ENCODE assay signal across 8 cellular contexts in the genomic region with DNA sequence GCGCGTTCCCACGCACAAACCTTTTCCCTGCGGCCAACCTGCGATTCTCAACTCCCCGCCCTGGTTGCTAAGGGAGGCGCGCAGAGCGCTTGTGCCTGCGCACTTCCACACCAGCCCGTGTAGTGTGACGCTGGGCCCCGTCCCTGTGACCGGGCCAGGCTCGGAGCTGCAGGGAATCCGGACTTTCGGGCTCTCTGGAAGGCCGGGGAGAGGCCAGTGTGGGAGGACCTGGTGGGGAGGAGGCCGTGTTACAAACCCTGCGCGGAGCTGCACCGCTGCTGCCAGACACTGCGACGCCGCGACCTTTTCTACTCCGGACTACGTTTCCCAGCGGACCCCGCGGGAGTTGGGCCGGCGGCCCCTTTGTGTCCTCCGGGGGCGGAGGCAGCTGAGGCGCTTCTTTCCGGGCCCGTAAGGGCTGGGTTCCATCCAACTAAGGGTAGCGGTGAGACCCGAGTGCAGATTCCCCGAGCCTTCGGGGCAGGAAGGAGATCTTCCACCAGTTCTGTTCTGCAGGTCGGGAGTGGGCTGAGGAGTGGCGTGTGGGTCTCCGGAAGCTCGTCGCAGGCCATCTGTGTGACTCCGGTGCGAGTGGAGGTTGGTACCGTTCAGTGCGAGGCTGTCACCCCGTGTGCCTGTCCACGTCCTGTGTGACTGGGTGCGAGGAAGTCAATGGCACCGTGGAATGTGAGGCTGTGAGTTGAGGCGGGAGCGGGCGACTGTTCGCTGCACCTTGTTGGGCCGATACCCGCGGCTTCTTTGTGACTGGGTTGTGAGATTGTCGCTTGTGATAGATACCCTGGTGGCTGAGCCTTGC. TPM values are rescaled to one million over a fixed set of nuclear protein-coding genes. Genes with fewer than 3 reads are reported as not detected.
DNase-seq lines count a peak whose midpoint lies in the region; ATAC-seq, FAIRE-seq and TF ChIP-seq lines count a peak whose summit lies in the region.

A gene (plus strand): TSS at position 396 of the 817 bp plus-strand sequence. CDS start 999 bp downstream, outside the sequence.

- WGBS in A549 (ENCODE audit: missing lambda C conversion rate): 8% methylated on average over 46 of the region's 63 CpGs
- under 1% methylated on average over 21 of the region's 63 CpGs for WGBS in right lobe of liver (ENCODE audit: insufficient coverage, low coverage, low lambda C conversion rate, missing lambda C conversion rate)

- ATAC-seq in A549 (peak; percentile 82 to 87), GM18868 (IDR thresholded peaks at IDR 0.05; ENCODE audit: unreplicated experiment) (peak; percentile 66), HG03159 (IDR thresholded peaks at IDR 0.05; ENCODE audit: unreplicated experiment) (peak; percentile 59), right lobe of liver (peak; percentile 86 to 89 (median 88))

- TF ChIP-seq RAD21 in A549 (conservative IDR thresholded peaks at IDR 0.05 in 1 of 2, IDR thresholded peaks at IDR 0.05 in 1 of 2): no peak

- TF ChIP-seq CTCF in A549 (IDR thresholded peaks at IDR 0.05) (no peak; the same call in 2 of the 3 replicates), right lobe of liver (IDR thresholded peaks at IDR 0.05) (no peak)

- TF ChIP-seq POLR2A in A549 (IDR thresholded peaks at IDR 0.05; ENCODE audit: low read length) (peak; percentile 49), right lobe of liver (IDR thresholded peaks at IDR 0.05) (no peak)

- H3K27ac ChIP-seq in A549 (peak within 1 kb of the TSS; percentile 67 to 81), right lobe of liver (peak within 1 kb of the TSS; percentile 63 to 89 (median 84))

- POLR2A ChIA-PET in A549 (lab: Yijun Ruan, JAX): interaction anchor here (0.7 to 1.3 kb wide), 3 partner anchors 98 to 696 kb away, joined by 3 to 7 read pairs (median 5); a partner anchor contains a TSS

- H3K36me3 ChIP-seq in right lobe of liver: peaks cover 0 to 7% (median 3%) of the 10 kb centered on the region in 4 donors

- CTCF ChIA-PET in A549 (lab: Yijun Ruan, JAX): interaction anchor here (0.7 kb wide), 1 partner anchor 223 kb away, joined by 3 read pairs; no protein-coding TSS in a partner anchor

- peak within 1 kb of the TSS; percentile 71 for H3K4me2 ChIP-seq in A549

- peak; percentile 72 to 95 for DNase-seq in A549 (ENCODE audit: low read depth in 1 of 2, low spot score in 1 of 2)
- DNase-seq in NCI-H524 (lab: John Stamatoyannopoulos, UW): peak; percentile 81 to 91
- DNase-seq in activated CD4-positive, alpha-beta T cell treated with anti-CD3 and anti-CD28 coated beads, Interleukin-2, amount 50 U/mL, for 4 hours: peak; percentile 84 to 86
- DNase-seq in dermis microvascular lymphatic vessel endothelial cell (ENCODE audit: low read depth in 2 of 2): peak; percentile 76 to 88
- peak; percentile 91 to 94 (median 93) for DNase-seq in right lobe of liver
- DNase-seq in stimulated activated CD4-positive, alpha-beta T cell treated with anti-CD3 and anti-CD28 coated beads, Interleukin-4, amount 100 ng/mL, for 1 hour: peak; percentile 88

- intact Hi-C loops in right lobe of liver (cut with DNase I): no loop called here

- H3K4me3 ChIP-seq in A549 (peak within 1 kb of the TSS; percentile 55), right lobe of liver (peak within 1 kb of the TSS; percentile 78 to 83 (median 81))

- H3K9me3 ChIP-seq in A549 (peaks cover 80% of the 10 kb centered on the region), right lobe of liver (no peaks in the 10 kb centered on the region)

- no peaks in the 10 kb centered on the region for H3K4me1 ChIP-seq in A549
- H3K4me1 ChIP-seq in right lobe of liver: peaks cover 0 to 12% (median 1%) of the 10 kb centered on the region in 4 donors

- TF ChIP-seq EP300 in A549 (IDR thresholded peaks at IDR 0.05): no peak

- peak; percentile 23 for FAIRE-seq in A549 (lab: Jason Lieb, UNC)

- no peaks in the 10 kb centered on the region for H3K27me3 ChIP-seq in right lobe of liver

TF ChIP-seq in A549, 52 proteins besides CTCF, POLR2A, EP300 and RAD21:
- TF ChIP-seq, protein P1, sequence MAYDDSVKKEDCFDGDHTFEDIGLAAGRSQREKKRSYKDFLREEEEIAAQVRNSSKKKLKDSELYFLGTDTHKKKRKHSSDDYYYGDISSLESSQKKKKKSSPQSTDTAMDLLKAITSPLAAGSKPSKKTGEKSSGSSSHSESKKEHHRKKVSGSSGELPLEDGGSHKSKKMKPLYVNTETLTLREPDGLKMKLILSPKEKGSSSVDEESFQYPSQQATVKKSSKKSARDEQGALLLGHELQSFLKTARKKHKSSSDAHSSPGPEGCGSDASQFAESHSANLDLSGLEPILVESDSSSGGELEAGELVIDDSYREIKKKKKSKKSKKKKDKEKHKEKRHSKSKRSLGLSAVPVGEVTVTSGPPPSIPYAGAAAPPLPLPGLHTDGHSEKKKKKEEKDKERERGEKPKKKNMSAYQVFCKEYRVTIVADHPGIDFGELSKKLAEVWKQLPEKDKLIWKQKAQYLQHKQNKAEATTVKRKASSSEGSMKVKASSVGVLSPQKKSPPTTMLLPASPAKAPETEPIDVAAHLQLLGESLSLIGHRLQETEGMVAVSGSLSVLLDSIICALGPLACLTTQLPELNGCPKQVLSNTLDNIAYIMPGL (CRISPR knock-in tag; IDR thresholded peaks at IDR 0.05; ENCODE audit: borderline replicate concordance): no peak
- TF ChIP-seq, protein P2, sequence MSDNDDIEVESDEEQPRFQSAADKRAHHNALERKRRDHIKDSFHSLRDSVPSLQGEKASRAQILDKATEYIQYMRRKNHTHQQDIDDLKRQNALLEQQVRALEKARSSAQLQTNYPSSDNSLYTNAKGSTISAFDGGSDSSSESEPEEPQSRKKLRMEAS (IDR thresholded peaks at IDR 0.05): peak; percentile 83
- TF ChIP-seq FOSL2 (IDR thresholded peaks at IDR 0.05): no peak
- TF ChIP-seq FOSL2 (CRISPR knock-in tag; IDR thresholded peaks at IDR 0.05): peak; percentile 10; the same call in 1 of the 2 replicates
- TF ChIP-seq, protein P3, sequence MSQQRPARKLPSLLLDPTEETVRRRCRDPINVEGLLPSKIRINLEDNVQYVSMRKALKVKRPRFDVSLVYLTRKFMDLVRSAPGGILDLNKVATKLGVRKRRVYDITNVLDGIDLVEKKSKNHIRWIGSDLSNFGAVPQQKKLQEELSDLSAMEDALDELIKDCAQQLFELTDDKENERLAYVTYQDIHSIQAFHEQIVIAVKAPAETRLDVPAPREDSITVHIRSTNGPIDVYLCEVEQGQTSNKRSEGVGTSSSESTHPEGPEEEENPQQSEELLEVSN (IDR thresholded peaks at IDR 0.05; ENCODE audit: borderline replicate concordance, low read depth): peak; percentile 76
- TF ChIP-seq JUN (IDR thresholded peaks at IDR 0.05): peak; percentile 36 to 72; a peak in 4 of 5 replicates
- TF ChIP-seq MAZ (IDR thresholded peaks at IDR 0.05; ENCODE audit: borderline replicate concordance, low read depth, low read length): peak; percentile 53; the same call in 1 of the 2 replicates
- 0 out of 2 replicates have a peak, but pooled peaks have one; percentile 23 for TF ChIP-seq FOXS1 (CRISPR knock-in tag; IDR thresholded peaks at IDR 0.05)
- TF ChIP-seq, protein P4, sequence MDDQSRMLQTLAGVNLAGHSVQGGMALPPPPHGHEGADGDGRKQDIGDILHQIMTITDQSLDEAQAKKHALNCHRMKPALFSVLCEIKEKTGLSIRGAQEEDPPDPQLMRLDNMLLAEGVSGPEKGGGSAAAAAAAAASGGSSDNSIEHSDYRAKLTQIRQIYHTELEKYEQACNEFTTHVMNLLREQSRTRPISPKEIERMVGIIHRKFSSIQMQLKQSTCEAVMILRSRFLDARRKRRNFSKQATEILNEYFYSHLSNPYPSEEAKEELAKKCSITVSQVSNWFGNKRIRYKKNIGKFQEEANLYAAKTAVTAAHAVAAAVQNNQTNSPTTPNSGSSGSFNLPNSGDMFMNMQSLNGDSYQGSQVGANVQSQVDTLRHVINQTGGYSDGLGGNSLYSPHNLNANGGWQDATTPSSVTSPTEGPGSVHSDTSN (IDR thresholded peaks at IDR 0.05): 0 out of 2 replicates have a peak, but pooled peaks have one; percentile 46
- TF ChIP-seq ZFP36 (IDR thresholded peaks at IDR 0.05; ENCODE audit: borderline replicate concordance, partially characterized antibody): no peak
- TF ChIP-seq HEYL (CRISPR knock-in tag; IDR thresholded peaks at IDR 0.05): no peak
- TF ChIP-seq PHF8 (IDR thresholded peaks at IDR 0.05; ENCODE audit: borderline replicate concordance, low read depth): peak; percentile 40; the same call in 1 of the 2 replicates
- TF ChIP-seq RFX5 (IDR thresholded peaks at IDR 0.05): peak; percentile 51; the same call in 1 of the 2 replicates
TF ChIP-seq in A549: peak in this region for 9.

RNA-seq across cellular contexts. Expression of the gene that starts here (rescaled TPM):
- polyA plus RNA-seq in A549 (2011; rRNA removed) (7.8 and 7.9 TPM in 2 replicates), A549 (2017; fragmentation: RNase III; extraction: RNeasy Plus Mini Kit Qiagen cat#74134 plus additional on column Dnase treatment) (2.9 to 3.7 TPM (median 3.7 TPM) in 3 replicates)
- 1.1 TPM in 2 replicates for polyA plus RNA-seq in A549 (2012; cell fraction: cytosol; rRNA removed)
- 0.49 and 1.5 TPM in 2 replicates for polyA plus RNA-seq in A549 (2012; cell fraction: nucleus; rRNA removed)
- polyA minus RNA-seq in A549 (2011; rRNA and poly(A)+ RNA removed): 5.7 and 5.9 TPM in 2 replicates
- total RNA-seq in dermis microvascular lymphatic vessel endothelial cell (4.6 and 6.8 TPM in 2 replicates), right lobe of liver (1 to 10 TPM in 5 of 6 experiments, under 1 TPM in 1; 0.93 to 2.0 (median 1.5) TPM)

Comparison
In these comparisons a context has a peak if more than half of its experiments do, and no peak if none do; other contexts are left out.
1. Peak in every context shown above with its lines: DNase-seq, ATAC-seq, H3K4me3 ChIP-seq and H3K27ac ChIP-seq.